8 cellular contexts compared by ENCODE assay signal in genomic region chr12:47963340-47964040, GRCh38. TPM values are rescaled to one million over a fixed set of nuclear protein-coding genes. Genes with fewer than 3 reads are reported as not detected.
DNase-seq lines count a peak whose midpoint lies in the region; ATAC-seq and TF ChIP-seq lines count a peak whose summit lies in the region.

Gene TMEM106C (plus strand): TSS chr12:47963596. CDS start chr12:47964237, 641 bp downstream.

- peak within 1 kb of the TSS; percentile 79 for H3K4me3 ChIP-seq in NB4 (ENCODE audit: low read depth, low read length)
- H3K4me3 ChIP-seq in testis, result peak within 1 kb of the TSS; percentile 62 to 85

- H3K27ac ChIP-seq in testis, result peak within 1 kb of the TSS; percentile 26 to 67

- H3K4me3 Mint-ChIP-seq in activated naive CD4-positive, alpha-beta T cell treated with anti-CD3 and anti-CD28 coated beads, Interleukin-2, amount 50 U/mL, for 24 hours, result peak within 1 kb of the TSS; percentile 100

- H3K36me3 Mint-ChIP-seq in activated naive CD4-positive, alpha-beta T cell treated with anti-CD3 and anti-CD28 coated beads, Interleukin-2, amount 50 U/mL, for 24 hours, result peaks cover 2% of the 10 kb centered on the region

- H3K4me1 ChIP-seq in testis, result peaks cover 11% of the 10 kb centered on the region

- H3K4me1 Mint-ChIP-seq in activated naive CD4-positive, alpha-beta T cell treated with anti-CD3 and anti-CD28 coated beads, Interleukin-2, amount 50 U/mL, for 24 hours, result peaks cover 44% of the 10 kb centered on the region

- intact Hi-C loops in testis (cut with DNase I; ENCODE audit: low total_unique reads), result no loop called here

- no peaks in the 10 kb centered on the region for H3K36me3 ChIP-seq in testis (ENCODE audit: low read depth, missing control alignments)

- DNase-seq in GM10266 (ENCODE audit: extremely low spot score), result peak; percentile 98
- peak; percentile 93 for DNase-seq in NB4 (ENCODE audit: low read depth)
- DNase-seq in glomerular visceral epithelial cell (ENCODE audit: extremely low spot score), result peak; percentile 93
- peak; percentile 65 for DNase-seq in omental fat pad (ENCODE audit: low spot score)
- peak; percentile 94 for DNase-seq in testis

- H3K27ac Mint-ChIP-seq in activated naive CD4-positive, alpha-beta T cell treated with anti-CD3 and anti-CD28 coated beads, Interleukin-2, amount 50 U/mL, for 24 hours, result peak within 1 kb of the TSS; percentile 87

- no peaks in the 10 kb centered on the region for H3K27me3 ChIP-seq in testis

- peak; percentile 94 for TF ChIP-seq CTCF in GM10266 (IDR thresholded peaks at IDR 0.05; ENCODE audit: control insufficient read depth, insufficient read depth, low read depth, missing control alignments)
- peak; percentile 90 for TF ChIP-seq CTCF in NB4 (IDR thresholded peaks at IDR 0.05; ENCODE audit: low read depth, low read length)
- TF ChIP-seq CTCF in omental fat pad (IDR thresholded peaks at IDR 0.05), result peak in 1 of 3 donors; percentile 41
- TF ChIP-seq CTCF in testis (IDR thresholded peaks at IDR 0.05), result peak; percentile 90 to 97 (median 91)

- H3K27me3 Mint-ChIP-seq in activated naive CD4-positive, alpha-beta T cell treated with anti-CD3 and anti-CD28 coated beads, Interleukin-2, amount 50 U/mL, for 24 hours, result no peaks in the 10 kb centered on the region

- H3K9me3 ChIP-seq in testis, result no peaks in the 10 kb centered on the region

- TF ChIP-seq POLR2A in NB4 (IDR thresholded peaks at IDR 0.05; ENCODE audit: extremely low read depth, insufficient read length) (peak; percentile 86), testis (IDR thresholded peaks at IDR 0.05) (no peak)

- no peaks in the 10 kb centered on the region for H3K9me3 Mint-ChIP-seq in activated naive CD4-positive, alpha-beta T cell treated with anti-CD3 and anti-CD28 coated beads, Interleukin-2, amount 50 U/mL, for 24 hours

- peak; percentile 91 for ATAC-seq in HG02571 (IDR thresholded peaks at IDR 0.05; ENCODE audit: unreplicated experiment)
- ATAC-seq in SK-N-SH treated with all-trans-retinoic acid at 6 μM for 48 hours, result peak; percentile 98
- peak; percentile 98 for ATAC-seq in omental fat pad (ENCODE audit: low FRiP score)

- WGBS in testis, 2 donors, result 0 to 1% methylated on average over 36 to 57 of the region's 59 CpGs

TF ChIP-seq in SK-N-SH treated with all-trans-retinoic acid at 6 μM for 48 hours, 23 proteins besides CTCF, POLR2A, EP300 and RAD21:
- no peak for TF ChIP-seq TSHZ2 (CRISPR knock-in tag; IDR thresholded peaks at IDR 0.05)

RNA-seq across cellular contexts. Expression of gene TMEM106C, which starts in this region (rescaled TPM):
- total RNA-seq in omental fat pad, result 10 to 100 TPM; 27.3 to 87.5 (median 62.1) TPM
- total RNA-seq in testis, result 10 to 100 TPM; 63.5 to 91.1 TPM
- 132 TPM for polyA plus RNA-seq in testis (ENCODE audit: insufficient read depth, low read depth, low replicate concordance)

Comparison
In these comparisons a context has a peak if more than half of its experiments do, and no peak if none do; other contexts are left out.
1. Peak in every context shown above with its lines: DNase-seq, ATAC-seq, H3K4me3 ChIP-seq and H3K27ac ChIP-seq.